In genomic region chr14:55071870-55072640, GRCh38 we compare ENCODE assay signal across 7 cellular contexts. TPM values are rescaled to one million over a fixed set of nuclear protein-coding genes. Genes with fewer than 3 reads are reported as not detected.
A peak's percentile ranks its signal among the peaks of the same experiment; 100 is the strongest.
DNase-seq lines count a peak whose midpoint lies in the region; ATAC-seq, FAIRE-seq and TF ChIP-seq lines count a peak whose summit lies in the region.

No MANE protein-coding gene starts in this region.

- H3K36me3 Mint-ChIP-seq in stimulated activated naive CD8-positive, alpha-beta T cell treated with anti-CD3 and anti-CD28 coated beads, Interleukin-15, Interleukin-2, amounts not matched to agents 100 ng/mL and 50 ng/mL, for 24 hours (ENCODE audit: low read depth), result peaks cover 19% of the 10 kb centered on the region

- peak overlapping the region; percentile 52 for H3K4me3 Mint-ChIP-seq in stimulated activated naive CD8-positive, alpha-beta T cell treated with anti-CD3 and anti-CD28 coated beads, Interleukin-15, Interleukin-2, amounts not matched to agents 100 ng/mL and 50 ng/mL, for 24 hours

- DNase-seq in GM12892 (ENCODE audit: insufficient read length) (no peak), NAMALWA (ENCODE audit: low spot score) (peak; percentile 57), astrocyte of the hippocampus (ENCODE audit: low read depth, low spot score) (peak; percentile 86), inferior parietal cortex (ENCODE audit: extremely low spot score) (peak; percentile 71), ureter (ENCODE audit: low spot score) (no peak)

- peak; percentile 53 for TF ChIP-seq POLR2A in GM12892 (IDR thresholded peaks at IDR 0.05; ENCODE audit: low read depth, low read length)

- peak; percentile 40 for ATAC-seq in GM21717 (IDR thresholded peaks at IDR 0.05; ENCODE audit: unreplicated experiment)

- peak; percentile 90 for FAIRE-seq in GM12892 (lab: Jason Lieb, UNC)

- no peaks in the 10 kb centered on the region for H3K27me3 Mint-ChIP-seq in stimulated activated naive CD8-positive, alpha-beta T cell treated with anti-CD3 and anti-CD28 coated beads, Interleukin-15, Interleukin-2, amounts not matched to agents 100 ng/mL and 50 ng/mL, for 24 hours

- no peaks in the 10 kb centered on the region for H3K9me3 Mint-ChIP-seq in stimulated activated naive CD8-positive, alpha-beta T cell treated with anti-CD3 and anti-CD28 coated beads, Interleukin-15, Interleukin-2, amounts not matched to agents 100 ng/mL and 50 ng/mL, for 24 hours

- H3K4me1 Mint-ChIP-seq in stimulated activated naive CD8-positive, alpha-beta T cell treated with anti-CD3 and anti-CD28 coated beads, Interleukin-15, Interleukin-2, amounts not matched to agents 100 ng/mL and 50 ng/mL, for 24 hours (ENCODE audit: low read depth), result peaks cover 37% of the 10 kb centered on the region

- peak overlapping the region; percentile 87 for H3K27ac Mint-ChIP-seq in stimulated activated naive CD8-positive, alpha-beta T cell treated with anti-CD3 and anti-CD28 coated beads, Interleukin-15, Interleukin-2, amounts not matched to agents 100 ng/mL and 50 ng/mL, for 24 hours

RNA-seq across cellular contexts. Expression of gene MAPK1IP1L, which starts 20.6 kb away (rescaled TPM):
- 54.4 TPM for polyA plus RNA-seq in GM12892 (2012; ENCODE audit: missing spikeins)
- 94.7 TPM for total RNA-seq in ureter

RNA-seq across cellular contexts. Expression of gene SOCS4, which starts 45.0 kb away (rescaled TPM):
- 12.3 TPM for polyA plus RNA-seq in GM12892 (2012; ENCODE audit: missing spikeins)
- 29.2 TPM for total RNA-seq in ureter

RNA-seq across cellular contexts. Expression of gene WDHD1, which starts 45.2 kb away (rescaled TPM):
- 21.5 TPM for polyA plus RNA-seq in GM12892 (2012; ENCODE audit: missing spikeins)
- 6.6 TPM for total RNA-seq in ureter

RNA-seq across cellular contexts. Expression of gene LGALS3, which starts 57.0 kb away (rescaled TPM):
- 48.5 TPM for polyA plus RNA-seq in GM12892 (2012; ENCODE audit: missing spikeins)
- total RNA-seq in ureter, result 193 TPM

Comparison
In these comparisons a context has a peak if more than half of its experiments do, and no peak if none do; other contexts are left out.
1. DNase-seq: peak in NAMALWA (single experiment), astrocyte of the hippocampus (single experiment) and inferior parietal cortex (single experiment); none in GM12892 (single experiment) and ureter (single experiment).